In the genomic region with DNA sequence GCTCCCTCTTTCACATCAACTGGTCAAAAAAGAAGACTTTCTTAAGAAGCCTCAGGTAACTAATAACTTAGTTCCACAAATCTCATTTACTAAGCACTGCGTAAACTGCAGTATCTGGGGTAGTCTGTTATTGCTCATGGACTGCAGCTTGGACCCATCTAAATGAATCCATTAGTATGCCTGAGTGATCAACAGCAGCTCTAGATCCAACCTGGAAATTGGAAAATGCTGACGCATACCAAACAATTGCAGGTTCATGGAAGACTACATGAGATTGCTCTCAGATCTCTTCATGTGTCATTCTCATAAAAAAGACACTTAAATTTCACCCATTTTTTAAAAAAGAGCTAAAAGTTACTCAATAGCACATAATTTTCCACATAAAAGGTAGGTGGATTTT, we compare ENCODE assay signal across 31 cellular contexts.
"Had no signal": no experiment of that assay in that cellular context is flagged by ENCODE, and none has a peak within 500 bp of the region (broad histone marks: within the 10 kb centered on the region; RNA-seq: fewer than 3 reads in every experiment).

No MANE protein-coding gene starts in this region.

- H2AFZ ChIP-seq: hepatocyte, neural progenitor cell, parathyroid adenoma had no signal

- H3K9me3 ChIP-seq: gastrocnemius medialis, lower lobe of right lung, mucosa of descending colon, thyroid gland, vagina had no signal

- H3K27me3 Mint-ChIP-seq: memory B cell; naive B cell; natural killer cell treated with Interleukin-12 subunit alpha and Interleukin-12 subunit beta and Interleukin-15 and Interleukin-18, amount 100 ng/mL, for 72 hours; progenitor cell of endocrine pancreas; stimulated activated naive CD8-positive, alpha-beta T cell treated with anti-CD3 and anti-CD28 coated beads, Interleukin-15, amount 100 ng/mL, for 72 hours had no signal

- H3K9me3 Mint-ChIP-seq: endodermal cell; memory B cell; naive B cell; natural killer cell treated with Interleukin-12 subunit alpha and Interleukin-12 subunit beta and Interleukin-15 and Interleukin-18, amount 100 ng/mL, for 72 hours; neural progenitor cell; stimulated activated naive CD8-positive, alpha-beta T cell treated with anti-CD3 and anti-CD28 coated beads, Interleukin-15, amount 100 ng/mL, for 72 hours had no signal

- H3K4me3 ChIP-seq: dorsolateral prefrontal cortex, gastrocnemius medialis, hepatocyte, lower lobe of right lung, mucosa of descending colon, neural progenitor cell, smooth muscle cell, thyroid gland, vagina had no signal

- H3K27ac Mint-ChIP-seq: endodermal cell; memory B cell; naive B cell; natural killer cell treated with Interleukin-12 subunit alpha and Interleukin-12 subunit beta and Interleukin-15 and Interleukin-18, amount 100 ng/mL, for 72 hours; neural progenitor cell; progenitor cell of endocrine pancreas had no signal

- H3K4me1 ChIP-seq: gastrocnemius medialis, lower lobe of right lung, neural progenitor cell, thyroid gland, vagina had no signal

- DNase-seq: dorsolateral prefrontal cortex; effector CD4-positive, alpha-beta T cell; endodermal cell; foreskin fibroblast; gastrocnemius medialis; head of caudate nucleus; kidney glomerular epithelial cell; left colon; left ventricle myocardium superior; lower lobe of right lung; mucosa of descending colon; naive B cell; stimulated activated CD4-positive, alpha-beta T cell treated with anti-CD3 and anti-CD28 coated beads, Interleukin-12 subunit alpha, Interleukin-12 subunit beta, amount 100 ng/mL, for 4 hours; stimulated activated CD4-positive, alpha-beta T cell treated with anti-CD3 and anti-CD28 coated beads, Interleukin-1b, Interleukin-23, amount 100 ng/mL, for 48 hours; stimulated activated CD4-positive, alpha-beta T cell treated with anti-CD3 and anti-CD28 coated beads, Interleukin-4, amount 100 ng/mL, for 1 hour; stimulated activated CD8-positive, alpha-beta memory T cell treated with anti-CD3 and anti-CD28 coated beads, Interleukin-4, amount 100 ng/mL, for 48 hours; stimulated activated naive CD4-positive, alpha-beta T cell; stimulated activated naive CD8-positive, alpha-beta T cell treated with anti-CD3 and anti-CD28 coated beads, Interleukin-15, amount 100 ng/mL, for 72 hours; thyroid gland; trophoblast cell had no signal

- H3K4me2 ChIP-seq: hepatocyte, neural progenitor cell, smooth muscle cell had no signal

- H3K79me2 ChIP-seq: hepatocyte, parathyroid adenoma had no signal

- H3K27me3 ChIP-seq: dorsolateral prefrontal cortex, gastrocnemius medialis, hepatocyte, neural progenitor cell, thyroid gland, vagina had no signal

- H3K27ac ChIP-seq: dorsolateral prefrontal cortex, epithelial cell of prostate, gastrocnemius medialis, hepatocyte, lower lobe of right lung, neural progenitor cell, thyroid gland, vagina had no signal

- H3K9ac ChIP-seq: neural progenitor cell, parathyroid adenoma had no signal

- H3K4me1 Mint-ChIP-seq: endodermal cell; memory B cell; naive B cell; neural progenitor cell; stimulated activated naive CD8-positive, alpha-beta T cell treated with anti-CD3 and anti-CD28 coated beads, Interleukin-15, amount 100 ng/mL, for 72 hours had no signal

- H3K4me3 Mint-ChIP-seq: endodermal cell; memory B cell; naive B cell; natural killer cell treated with Interleukin-12 subunit alpha and Interleukin-12 subunit beta and Interleukin-15 and Interleukin-18, amount 100 ng/mL, for 72 hours; neural progenitor cell; stimulated activated naive CD8-positive, alpha-beta T cell treated with anti-CD3 and anti-CD28 coated beads, Interleukin-15, amount 100 ng/mL, for 72 hours had no signal

- ATAC-seq: esophagus mucosa; gastrocnemius medialis; left colon; left ventricle myocardium superior; lower lobe of right lung; mucosa of descending colon; natural killer cell treated with Interleukin-12 subunit alpha and Interleukin-12 subunit beta and Interleukin-15 and Interleukin-18, amount 100 ng/mL, for 72 hours; sciatic nerve; stimulated activated naive CD8-positive, alpha-beta T cell treated with anti-CD3 and anti-CD28 coated beads, Interleukin-15, amount 100 ng/mL, for 72 hours had no signal
